In genomic region chr5:169161022-169161680, GRCh38 we compare ENCODE assay signal across 10 cellular contexts.
DNase-seq lines count a peak whose midpoint lies in the region; ATAC-seq lines count a peak whose summit lies in the region.
"Had no signal": no experiment of that assay in that cellular context is flagged by ENCODE, and none has a peak within 500 bp of the region (broad histone marks: within the 10 kb centered on the region; RNA-seq: fewer than 3 reads in every experiment).

No MANE protein-coding gene starts in this region.

- ATAC-seq in Right ventricle myocardium inferior (peak; percentile 82), HG03108 (IDR thresholded peaks at IDR 0.05; ENCODE audit: unreplicated experiment) (no peak), GM19397 (IDR thresholded peaks at IDR 0.05; ENCODE audit: unreplicated experiment) (no peak)

- DNase-seq in Right ventricle myocardium inferior (ENCODE audit: missing footprints) (no peak), cardiac septum (ENCODE audit: low spot score) (no peak), epidermal melanocyte (ENCODE audit: insufficient read length, low spot score) (peak; percentile 44), mucosa of gallbladder (ENCODE audit: low spot score) (peak; percentile 47), NCI-H1694 (lab: John Stamatoyannopoulos, UW) (no peak)
- no peak for DNase-seq in activated CD4-positive, alpha-beta T cell treated with anti-CD3 and anti-CD28 coated beads for 48 hours
- DNase-seq: 8988T; activated CD4-positive, alpha-beta memory T cell treated with anti-CD3 and anti-CD28 coated beads for 36 hours had no signal

- intact Hi-C loops in Right ventricle myocardium inferior (cut with DNase I) (no loop called here), cardiac septum (cut with DNase I) (no loop called here)

Comparison
In these comparisons a context has a peak if more than half of its experiments do, and no peak if none do; other contexts are left out.
1. DNase-seq: peak in epidermal melanocyte (single experiment) and mucosa of gallbladder (single experiment); none in Right ventricle myocardium inferior (single experiment), cardiac septum (single experiment), NCI-H1694 (single experiment) and activated CD4-positive, alpha-beta T cell treated with anti-CD3 and anti-CD28 coated beads for 48 hours (single experiment).